12 cellular contexts compared by ENCODE assay signal in the genomic region with DNA sequence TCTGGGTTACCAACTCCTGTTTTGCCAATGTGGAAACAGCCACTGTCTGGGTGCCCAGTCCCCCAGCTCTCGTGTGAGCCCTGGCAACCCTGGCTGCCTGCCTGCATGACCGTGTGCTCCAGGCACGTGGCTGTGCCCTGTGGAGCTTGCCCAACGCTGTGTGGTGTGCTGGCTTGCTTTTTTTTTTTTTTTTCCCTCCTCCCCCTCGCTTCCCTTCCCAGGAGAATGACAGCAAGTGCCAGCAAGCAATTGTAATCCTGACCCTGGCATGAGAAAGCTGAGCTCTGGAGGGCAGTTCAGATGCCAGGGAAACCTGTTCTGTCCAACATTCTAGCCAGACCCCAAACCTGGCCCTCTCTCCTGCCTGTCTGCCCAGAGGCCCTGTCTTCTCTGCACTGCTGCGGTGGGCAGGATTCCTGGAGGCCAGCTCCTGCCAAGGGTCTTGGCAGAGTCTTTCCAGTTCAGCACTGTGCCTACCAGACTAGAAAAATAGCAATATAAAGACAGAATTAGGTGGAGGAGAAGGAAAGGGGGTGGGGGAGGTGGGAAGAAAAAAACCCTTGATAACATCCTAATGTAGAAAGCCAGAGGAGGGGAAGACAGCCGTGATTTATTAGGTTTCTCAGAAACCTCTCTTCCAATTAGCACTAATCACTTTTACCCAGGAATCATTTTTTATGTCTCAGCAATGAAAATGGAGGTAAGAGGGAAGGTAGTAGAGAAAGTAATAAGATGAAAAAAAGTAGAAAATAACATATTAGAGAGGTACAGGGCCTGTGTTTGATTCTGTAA. TPM values are rescaled to one million over a fixed set of nuclear protein-coding genes. Genes with fewer than 3 reads are reported as not detected.
DNase-seq lines count a peak whose midpoint lies in the region; ATAC-seq and TF ChIP-seq lines count a peak whose summit lies in the region.
"Had no signal": no experiment of that assay in that cellular context is flagged by ENCODE, and none has a peak within 500 bp of the region (broad histone marks: within the 10 kb centered on the region; RNA-seq: fewer than 3 reads in every experiment).

No MANE protein-coding gene starts in this region.

- H3K9me3 ChIP-seq in liver (ENCODE audit: control insufficient read depth in 4 of 4, low read length in 3 of 4) (no peaks in the 10 kb centered on the region), testis (no peaks in the 10 kb centered on the region)

- H3K4me3 Mint-ChIP-seq in activated CD4-positive, alpha-beta T cell treated with anti-CD3 and anti-CD28 coated beads, Interleukin-2, amount 10 ng/mL, durations not matched to agents 24 days and 14 days: no peak overlapping the region
- H3K4me3 Mint-ChIP-seq in endothelial cell (ENCODE audit: unreplicated experiment): no peak overlapping the region

- H3K27ac ChIP-seq in dorsolateral prefrontal cortex (peak overlapping the region in 58 of 59 donors; percentile 3 to 95 (median 84)), liver (ENCODE audit: low read depth in 1 of 2, low read length in 2 of 2) (peak overlapping the region; percentile 89 to 94), testis (peak overlapping the region; percentile 68 to 77)
- H3K27ac ChIP-seq: hepatocyte, KMS-11, SK-N-MC had no signal

- ATAC-seq in HG03354 (IDR thresholded peaks at IDR 0.05; ENCODE audit: poor library complexity, severe bottlenecking, unreplicated experiment) (no peak), HG03139 (IDR thresholded peaks at IDR 0.05; ENCODE audit: unreplicated experiment) (no peak)

- H3K4me1 ChIP-seq in liver (ENCODE audit: control insufficient read depth in 4 of 4, insufficient read depth in 4 of 4, low read length in 3 of 4) (peaks cover 8 to 61% (median 50%) of the 10 kb centered on the region in 4 donors), testis (peaks cover 54% of the 10 kb centered on the region)

- no peaks in the 10 kb centered on the region for H3K36me3 Mint-ChIP-seq in activated CD4-positive, alpha-beta T cell treated with anti-CD3 and anti-CD28 coated beads, Interleukin-2, amount 10 ng/mL, durations not matched to agents 24 days and 14 days (ENCODE audit: low read depth)
- H3K36me3 Mint-ChIP-seq in endothelial cell (ENCODE audit: low read depth, unreplicated experiment): no peaks in the 10 kb centered on the region

- H3K27ac Mint-ChIP-seq in activated CD4-positive, alpha-beta T cell treated with anti-CD3 and anti-CD28 coated beads, Interleukin-2, amount 10 ng/mL, durations not matched to agents 24 days and 14 days: no peak overlapping the region
- H3K27ac Mint-ChIP-seq in endothelial cell (ENCODE audit: unreplicated experiment): no peak overlapping the region

- intact Hi-C loops in dorsolateral prefrontal cortex (cut with DNase I) (no loop called here), testis (cut with DNase I; ENCODE audit: low total_unique reads) (no loop called here)
- intact Hi-C loops in activated CD4-positive, alpha-beta T cell treated with anti-CD3 and anti-CD28 coated beads, Interleukin-2, amount 10 ng/mL, durations not matched to agents 24 days and 14 days (cut with micrococcal nuclease): no loop called here

- H3K27me3 ChIP-seq in dorsolateral prefrontal cortex: no peaks in the 10 kb centered on the region
- no peaks in the 10 kb centered on the region for H3K27me3 ChIP-seq in liver (ENCODE audit: control insufficient read depth in 4 of 4, insufficient read depth in 4 of 4, low read length in 3 of 4)
- H3K27me3 ChIP-seq in testis: no peaks in the 10 kb centered on the region

- H3K9me3 Mint-ChIP-seq in activated CD4-positive, alpha-beta T cell treated with anti-CD3 and anti-CD28 coated beads, Interleukin-2, amount 10 ng/mL, durations not matched to agents 24 days and 14 days: peaks cover 9% of the 10 kb centered on the region
- H3K9me3 Mint-ChIP-seq in endothelial cell (ENCODE audit: unreplicated experiment): no peaks in the 10 kb centered on the region

- TF ChIP-seq CTCF in dorsolateral prefrontal cortex (IDR thresholded peaks at IDR 0.05 in 54 of 56, conservative IDR thresholded peaks at IDR 0.05 in 2 of 56; ENCODE audit: low read depth in 1 of 56, partially characterized antibody in 56 of 56) (no peak), liver (IDR thresholded peaks at IDR 0.05; ENCODE audit: low read depth, low read length, missing input control) (no peak), testis (IDR thresholded peaks at IDR 0.05) (no peak), endothelial cell (IDR thresholded peaks at IDR 0.05; ENCODE audit: unreplicated experiment) (no peak)

- H3K36me3 ChIP-seq in liver (ENCODE audit: control insufficient read depth in 4 of 4, insufficient read depth in 3 of 4, low read depth in 1 of 4, low read length in 3 of 4): peaks cover 0 to 3% (median 0%) of the 10 kb centered on the region in 4 donors
- H3K36me3 ChIP-seq in testis (ENCODE audit: low read depth, missing control alignments): no peaks in the 10 kb centered on the region

- 11% methylated on average over 7 of the region's 7 CpGs for WGBS in liver
- WGBS in testis, 2 donors: 23 to 41% methylated on average over 7 of the region's 7 CpGs

- no peak for TF ChIP-seq POLR2A in testis (IDR thresholded peaks at IDR 0.05)

- DNase-seq in NCI-H1694 treated with DMSO at 0.1 percent for 48 hours (lab: John Stamatoyannopoulos, UW) (peak; percentile 21), dorsolateral prefrontal cortex (peak in 9 of 10 donors; percentile 54 to 93 (median 73)), testis (peak; percentile 80), endothelial cell (ENCODE audit: low spot score) (no peak)
- DNase-seq in activated CD4-positive, alpha-beta T cell treated with anti-CD3 and anti-CD28 coated beads, Interleukin-2, amount 10 ng/mL, durations not matched to agents 24 days and 14 days: no peak
- DNase-seq: activated effector memory CD4-positive, alpha-beta T cell treated with anti-CD3 and anti-CD28 coated beads, Interleukin-2, amount 50 U/mL, for 16 hours had no signal

- H3K9ac ChIP-seq in liver (ENCODE audit: low read depth in 1 of 2, low read length in 2 of 2): peak overlapping the region; percentile 39 to 92
- H3K9ac ChIP-seq: KMS-11 had no signal

- TF ChIP-seq RAD21 in liver (IDR thresholded peaks at IDR 0.05): peak; percentile 47 to 65

- peaks cover 2% of the 10 kb centered on the region for H3K4me1 Mint-ChIP-seq in activated CD4-positive, alpha-beta T cell treated with anti-CD3 and anti-CD28 coated beads, Interleukin-2, amount 10 ng/mL, durations not matched to agents 24 days and 14 days
- no peaks in the 10 kb centered on the region for H3K4me1 Mint-ChIP-seq in endothelial cell (ENCODE audit: unreplicated experiment)

- peaks cover 58% of the 10 kb centered on the region for H3K27me3 Mint-ChIP-seq in activated CD4-positive, alpha-beta T cell treated with anti-CD3 and anti-CD28 coated beads, Interleukin-2, amount 10 ng/mL, durations not matched to agents 24 days and 14 days
- H3K27me3 Mint-ChIP-seq in endothelial cell (ENCODE audit: unreplicated experiment): peaks cover 6% of the 10 kb centered on the region

- peak overlapping the region in 48 of 59 donors; percentile 1 to 84 (median 32) for H3K4me3 ChIP-seq in dorsolateral prefrontal cortex
- peak overlapping the region; percentile 3 to 28 (median 4) for H3K4me3 ChIP-seq in liver (ENCODE audit: low read depth in 1 of 3, low read length in 3 of 3)
- no peak overlapping the region for H3K4me3 ChIP-seq in testis
- H3K4me3 ChIP-seq: hepatocyte, SK-N-MC had no signal

TF ChIP-seq in liver, 16 proteins besides CTCF, POLR2A, EP300 and RAD21 (continues in another document):
- TF ChIP-seq GABPA (IDR thresholded peaks at IDR 0.05 in 1 of 2, conservative IDR thresholded peaks at IDR 0.05 in 1 of 2) (peak in 1 of 2 donors; percentile 42), JUND (IDR thresholded peaks at IDR 0.05) (peak in 1 of 2 donors; percentile 75), TAF1 (conservative IDR thresholded peaks at IDR 0.05) (no peak), FOXA2 (IDR thresholded peaks at IDR 0.05) (peak; percentile 52), SP1 (IDR thresholded peaks at IDR 0.05) (peak; percentile 88), HNF4G (IDR thresholded peaks at IDR 0.05) (no peak), YY1 (IDR thresholded peaks at IDR 0.05) (peak; percentile 81)
- TF ChIP-seq, protein P1, sequence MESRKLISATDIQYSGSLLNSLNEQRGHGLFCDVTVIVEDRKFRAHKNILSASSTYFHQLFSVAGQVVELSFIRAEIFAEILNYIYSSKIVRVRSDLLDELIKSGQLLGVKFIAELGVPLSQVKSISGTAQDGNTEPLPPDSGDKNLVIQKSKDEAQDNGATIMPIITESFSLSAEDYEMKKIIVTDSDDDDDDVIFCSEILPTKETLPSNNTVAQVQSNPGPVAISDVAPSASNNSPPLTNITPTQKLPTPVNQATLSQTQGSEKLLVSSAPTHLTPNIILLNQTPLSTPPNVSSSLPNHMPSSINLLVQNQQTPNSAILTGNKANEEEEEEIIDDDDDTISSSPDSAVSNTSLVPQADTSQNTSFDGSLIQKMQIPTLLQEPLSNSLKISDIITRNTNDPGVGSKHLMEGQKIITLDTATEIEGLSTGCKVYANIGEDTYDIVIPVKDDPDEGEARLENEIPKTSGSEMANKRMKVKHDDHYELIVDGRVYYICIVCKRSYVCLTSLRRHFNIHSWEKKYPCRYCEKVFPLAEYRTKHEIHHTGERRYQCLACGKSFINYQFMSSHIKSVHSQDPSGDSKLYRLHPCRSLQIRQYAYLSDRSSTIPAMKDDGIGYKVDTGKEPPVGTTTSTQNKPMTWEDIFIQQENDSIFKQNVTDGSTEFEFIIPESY (IDR thresholded peaks at IDR 0.05): peak; percentile 90

RNA-seq across cellular contexts. Expression of a gene that starts 9.0 kb away (rescaled TPM):
- total RNA-seq in dorsolateral prefrontal cortex: 100 to 1,000 TPM in 94 of 120 experiments, 10 to 100 TPM in 26; 36.7 to 194 (median 124) TPM
- total RNA-seq in liver: 10 to 100 TPM in 1 of 2 donors, 1 to 10 TPM in 1; 8.0 to 59.3 TPM
- 10 to 100 TPM; 23.5 to 25.7 TPM for polyA plus RNA-seq in liver
- total RNA-seq in testis: 10 to 100 TPM; 14.5 to 23.4 TPM
- 7.0 TPM for polyA plus RNA-seq in testis (ENCODE audit: insufficient read depth, low read depth, low replicate concordance)
- 0.92 and 1.3 TPM in 2 replicates for total RNA-seq in activated CD4-positive, alpha-beta T cell treated with anti-CD3 and anti-CD28 coated beads, Interleukin-2, amount 10 ng/mL, durations not matched to agents 24 days and 14 days
- not detected for total RNA-seq in endothelial cell (ENCODE audit: unreplicated experiment)

Comparison
In these comparisons a context has a peak if more than half of its experiments do, and no peak if none do; other contexts are left out.
1. DNase-seq: peak in NCI-H1694 treated with DMSO at 0.1 percent for 48 hours (single experiment), dorsolateral prefrontal cortex (9 of 10) and testis (single experiment); none in activated CD4-positive, alpha-beta T cell treated with anti-CD3 and anti-CD28 coated beads, Interleukin-2, amount 10 ng/mL, durations not matched to agents 24 days and 14 days (single experiment) and endothelial cell (single experiment).
2. H3K4me3 ChIP-seq: peak in dorsolateral prefrontal cortex (48 of 59) and liver (3 of 3); none in testis (0 of 2).
3. Peak in every context shown above with its lines, with median percentiles within 50 percentile points of each other: H3K27ac ChIP-seq.